Comparison of ENCODE assay signal across 9 cellular contexts in genomic region chr6:5672581-5673011, GRCh38.
DNase-seq lines count a peak whose midpoint lies in the region; ATAC-seq, FAIRE-seq and TF ChIP-seq lines count a peak whose summit lies in the region.
"Had no signal": no experiment of that assay in that cellular context is flagged by ENCODE, and none has a peak within 500 bp of the region (broad histone marks: within the 10 kb centered on the region; RNA-seq: fewer than 3 reads in every experiment).

No MANE protein-coding gene starts in this region.

- peak overlapping the region in 1 of 2 donors; percentile 41 for H3K9ac ChIP-seq in stomach smooth muscle (ENCODE audit: low read length in 2 of 2)
- H3K9ac ChIP-seq in kidney (ENCODE audit: low read length in 2 of 2) = no peak overlapping the region

- H3K9me3 Mint-ChIP-seq in WTC11 = no peaks in the 10 kb centered on the region

- H3K36me3 Mint-ChIP-seq in WTC11 = no peaks in the 10 kb centered on the region

- H4K20me1 ChIP-seq in hepatocyte (ENCODE audit: insufficient read depth, poor library complexity, severe bottlenecking) = no peaks in the 10 kb centered on the region

- intact Hi-C loops in kidney (cut with DNase I) = no loop called here

- H3K27ac Mint-ChIP-seq in WTC11 = peak overlapping the region; percentile 26

- H3K4me1 ChIP-seq in hepatocyte (ENCODE audit: insufficient read depth) (no peaks in the 10 kb centered on the region), stomach smooth muscle (ENCODE audit: control insufficient read depth, insufficient read depth, low read length) (peaks cover 21% of the 10 kb centered on the region), kidney (ENCODE audit: control insufficient read depth in 1 of 2, insufficient read depth in 1 of 2, low read depth in 1 of 2, low read length in 2 of 2) (peaks cover 2 to 3% of the 10 kb centered on the region in 2 donors)

- H3K4me3 Mint-ChIP-seq in WTC11 = no peak overlapping the region

- CTCF ChIA-PET in WTC11 (lab: Charles Lee) = interaction anchor here (0.7 to 3.9 kb wide), 2 partner anchors 201 to 252 kb away, joined by 3 to 29 read pairs; no protein-coding TSS in a partner anchor

- no peaks in the 10 kb centered on the region for H3K9me2 ChIP-seq in hepatocyte (replicated peaks; ENCODE audit: insufficient read depth)

- H2AFZ ChIP-seq in hepatocyte = no peak overlapping the region

- POLR2A ChIA-PET in WTC11 (lab: Charles Lee) = no interaction called here

- DNase-seq in HK-2 (ENCODE audit: unreplicated experiment) (peak; percentile 10), WTC11 (ENCODE audit: low spot score) (no peak), hepatocyte (ENCODE audit: low spot score) (peak; percentile 34), kidney (no peak), NCI-H2171 treated with DMSO at 0.1 percent for 48 hours (lab: John Stamatoyannopoulos, UW) (no peak)
- DNase-seq: activated CD8-positive, alpha-beta memory T cell treated with anti-CD3 and anti-CD28 coated beads, Interleukin-2, amount 50 U/mL, for 4 hours had no signal

- H3K9me3 ChIP-seq in hepatocyte (ENCODE audit: low read depth) (no peaks in the 10 kb centered on the region), stomach smooth muscle (ENCODE audit: control insufficient read depth in 2 of 2, low read length in 2 of 2) (no peaks in the 10 kb centered on the region), kidney (ENCODE audit: control insufficient read depth in 1 of 2, low read length in 2 of 2) (no peaks in the 10 kb centered on the region)

- FAIRE-seq in kidney (lab: Jason Lieb, UNC) = no peak

- H3K27me3 ChIP-seq in hepatocyte (no peaks in the 10 kb centered on the region), stomach smooth muscle (ENCODE audit: control insufficient read depth in 1 of 2, insufficient read depth in 2 of 2, low read length in 2 of 2) (no peaks in the 10 kb centered on the region)

- ATAC-seq in WTC11 (peak; percentile 92), HG03469 (IDR thresholded peaks at IDR 0.05; ENCODE audit: unreplicated experiment) (no peak), GM19023 (IDR thresholded peaks at IDR 0.05; ENCODE audit: unreplicated experiment) (no peak)

- WGBS in hepatocyte (ENCODE audit: low lambda C conversion rate, missing lambda C conversion rate) = 60% methylated on average over 3 of the region's 3 CpGs

- H3K36me3 ChIP-seq in hepatocyte (replicated peaks; ENCODE audit: insufficient read depth, low read depth) = no peaks in the 10 kb centered on the region
- H3K36me3 ChIP-seq in stomach smooth muscle (ENCODE audit: control insufficient read depth in 2 of 2, insufficient read depth in 2 of 2, low read length in 2 of 2) = no peaks in the 10 kb centered on the region
- H3K36me3 ChIP-seq in kidney (ENCODE audit: control insufficient read depth in 1 of 2, insufficient read depth in 2 of 2, low read length in 2 of 2) = no peaks in the 10 kb centered on the region

- H3K27ac ChIP-seq in hepatocyte = no peak overlapping the region
- peak overlapping the region; percentile 64 for H3K27ac ChIP-seq in stomach smooth muscle (ENCODE audit: low read length)
- no peak overlapping the region for H3K27ac ChIP-seq in kidney (ENCODE audit: low read depth in 2 of 2, low read length in 2 of 2)

- H3K4me1 Mint-ChIP-seq in WTC11 = peaks cover 40% of the 10 kb centered on the region

- no peaks in the 10 kb centered on the region for H3K79me2 ChIP-seq in hepatocyte

- H3K27me3 Mint-ChIP-seq in WTC11 (ENCODE audit: low read depth) = no peaks in the 10 kb centered on the region

- H3K4me2 ChIP-seq in hepatocyte = no peak overlapping the region

- no peak overlapping the region for H3K4me3 ChIP-seq in hepatocyte
- H3K4me3 ChIP-seq in stomach smooth muscle (ENCODE audit: low read length in 2 of 2) = peak overlapping the region; percentile 52 to 55
- H3K4me3 ChIP-seq in kidney (ENCODE audit: low read length in 2 of 2) = no peak overlapping the region

- TF ChIP-seq CTCF in WTC11 (IDR thresholded peaks at IDR 0.05) (no peak), hepatocyte (IDR thresholded peaks at IDR 0.05; ENCODE audit: poor library complexity) (no peak), kidney (IDR thresholded peaks at IDR 0.05; ENCODE audit: borderline replicate concordance, extremely low read depth, insufficient read depth) (no peak)

TF ChIP-seq in WTC11, 78 proteins besides CTCF, POLR2A, EP300 and RAD21:
- TF ChIP-seq ZNF263 (CRISPR knock-in tag; IDR thresholded peaks at IDR 0.05; ENCODE audit: low read depth) (no peak), MLX (CRISPR knock-in tag; IDR thresholded peaks at IDR 0.05) (no peak), ATF2 (CRISPR knock-in tag; IDR thresholded peaks at IDR 0.05; ENCODE audit: borderline replicate concordance, low read depth) (no peak), ZNF121 (CRISPR knock-in tag; IDR thresholded peaks at IDR 0.05) (no peak)

Comparison
In these comparisons a context has a peak if more than half of its experiments do, and no peak if none do; other contexts are left out.
1. DNase-seq: peak in HK-2 (single experiment) and hepatocyte (single experiment); none in WTC11 (single experiment), kidney (single experiment) and NCI-H2171 treated with DMSO at 0.1 percent for 48 hours (single experiment).
2. H3K4me3 ChIP-seq: peak in stomach smooth muscle (2 of 2); none in hepatocyte (single experiment) and kidney (0 of 2).